In genomic region chr17:55284001-55284884, GRCh38 we compare ENCODE assay signal across 1 cellular context.
TF ChIP-seq lines count a peak whose summit lies in the region.

No MANE protein-coding gene starts in this region.

TF ChIP-seq in HepG2, 621 proteins besides CTCF, POLR2A, EP300 and RAD21 (continued from another document):
- TF ChIP-seq ZNF142 (CRISPR knock-in tag; IDR thresholded peaks at IDR 0.05) (no peak; the same call in none of the 2 replicates), SNAI1 (CRISPR knock-in tag; IDR thresholded peaks at IDR 0.05; ENCODE audit: borderline replicate concordance) (no peak), POGK (CRISPR knock-in tag; conservative IDR thresholded peaks at IDR 0.05) (peak; percentile 72), ZNF101 (CRISPR knock-in tag; IDR thresholded peaks at IDR 0.05; ENCODE audit: borderline replicate concordance, low read depth) (no peak; the same call in 1 of the 2 replicates), KLF16 (CRISPR knock-in tag; IDR thresholded peaks at IDR 0.05) (peak in 1 of 2 experiments; percentile 93; a peak in 2 of 4 replicates), ZNF879 (CRISPR knock-in tag; IDR thresholded peaks at IDR 0.05) (no peak), HBP1 (CRISPR knock-in tag; IDR thresholded peaks at IDR 0.05; ENCODE audit: low read depth) (peak; percentile 35; the same call in 1 of the 2 replicates), FOXC1 (CRISPR knock-in tag; IDR thresholded peaks at IDR 0.05; ENCODE audit: borderline replicate concordance) (no peak; the same call in 1 of the 2 replicates), ZNF326 (CRISPR knock-in tag; IDR thresholded peaks at IDR 0.05; ENCODE audit: borderline replicate concordance) (no peak), KIAA2018 (CRISPR knock-in tag; IDR thresholded peaks at IDR 0.05; ENCODE audit: borderline replicate concordance) (no peak), ZBTB49 (CRISPR knock-in tag; IDR thresholded peaks at IDR 0.05; ENCODE audit: borderline replicate concordance) (no peak), ZNF430 (CRISPR knock-in tag; IDR thresholded peaks at IDR 0.05) (peak; percentile 92; the same call in 1 of the 2 replicates), ZBTB3 (CRISPR knock-in tag; IDR thresholded peaks at IDR 0.05; ENCODE audit: borderline replicate concordance, low read depth) (no peak), ZNF501 (CRISPR knock-in tag; IDR thresholded peaks at IDR 0.05) (peak; percentile 76), ZNF891 (CRISPR knock-in tag; IDR thresholded peaks at IDR 0.05) (no peak), SMARCC2 (IDR thresholded peaks at IDR 0.05) (no peak), THAP7 (CRISPR knock-in tag; IDR thresholded peaks at IDR 0.05) (peak; percentile 63), XBP1 (CRISPR knock-in tag; IDR thresholded peaks at IDR 0.05) (peak; percentile 36; the same call in 1 of the 2 replicates), THAP9 (CRISPR knock-in tag; IDR thresholded peaks at IDR 0.05; ENCODE audit: borderline replicate concordance) (no peak; the same call in 1 of the 2 replicates)
